Comparison of ENCODE assay signal across 20 cellular contexts in the genomic region with DNA sequence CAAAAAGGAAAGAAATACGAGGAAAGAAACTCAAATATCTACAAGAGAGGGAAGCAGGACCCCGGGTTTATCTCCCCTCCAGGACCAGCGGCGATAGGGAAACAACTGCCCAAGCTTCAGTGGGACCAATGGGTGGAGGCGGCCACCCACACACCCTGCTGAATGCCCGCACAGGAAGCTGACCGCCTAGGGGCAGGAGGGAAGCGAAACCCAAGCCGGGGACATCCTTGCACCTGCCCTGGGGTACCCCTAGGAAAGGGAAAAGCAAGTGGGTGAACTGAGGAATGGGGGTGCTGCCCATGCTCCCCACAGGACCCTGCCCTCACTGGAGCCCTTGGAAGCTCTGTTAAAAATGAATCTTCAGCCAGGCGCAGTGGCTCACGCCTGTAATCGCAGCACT. TPM values are rescaled to one million over a fixed set of nuclear protein-coding genes. Genes with fewer than 3 reads are reported as not detected.
DNase-seq lines count a peak whose midpoint lies in the region; ATAC-seq and TF ChIP-seq lines count a peak whose summit lies in the region.
"Had no signal": no experiment of that assay in that cellular context is flagged by ENCODE, and none has a peak within 500 bp of the region (broad histone marks: within the 10 kb centered on the region; RNA-seq: fewer than 3 reads in every experiment).

No MANE protein-coding gene starts in this region.

- peaks cover 13 to 36% (median 22%) of the 10 kb centered on the region in 4 donors for H3K4me1 ChIP-seq in upper lobe of left lung

- no peaks in the 10 kb centered on the region for H3K27me3 ChIP-seq in upper lobe of left lung
- no peaks in the 10 kb centered on the region for H3K27me3 ChIP-seq in WERI-Rb-1 (ENCODE audit: insufficient read depth, low read depth, severe bottlenecking)
- H3K27me3 ChIP-seq: gastrocnemius medialis, thyroid gland had no signal

- no peaks in the 10 kb centered on the region for H3K9me3 Mint-ChIP-seq in activated CD8-positive, alpha-beta T cell treated with anti-CD3 and anti-CD28 coated beads for 36 hours
- H3K9me3 Mint-ChIP-seq in activated CD8-positive, alpha-beta T cell treated with anti-CD3 and anti-CD28 coated beads, Interleukin-2, amount 10 ng/mL, durations not matched to agents 7 days and 5 days (ENCODE audit: insufficient read depth): no peaks in the 10 kb centered on the region
- H3K9me3 Mint-ChIP-seq in activated naive CD8-positive, alpha-beta T cell treated with anti-CD3 and anti-CD28 coated beads, Interleukin-2, amount 50 U/mL, for 24 hours: no peaks in the 10 kb centered on the region
- peaks cover 1% of the 10 kb centered on the region for H3K9me3 Mint-ChIP-seq in memory B cell
- H3K9me3 Mint-ChIP-seq: CD8-positive, alpha-beta memory T cell; immature natural killer cell had no signal

- H3K36me3 Mint-ChIP-seq in activated CD8-positive, alpha-beta T cell treated with anti-CD3 and anti-CD28 coated beads for 36 hours (ENCODE audit: low read depth): no peaks in the 10 kb centered on the region
- no peaks in the 10 kb centered on the region for H3K36me3 Mint-ChIP-seq in activated CD8-positive, alpha-beta T cell treated with anti-CD3 and anti-CD28 coated beads, Interleukin-2, amount 10 ng/mL, durations not matched to agents 7 days and 5 days (ENCODE audit: low read depth)
- H3K36me3 Mint-ChIP-seq in activated naive CD8-positive, alpha-beta T cell treated with anti-CD3 and anti-CD28 coated beads, Interleukin-2, amount 50 U/mL, for 24 hours (ENCODE audit: low read depth): no peaks in the 10 kb centered on the region
- no peaks in the 10 kb centered on the region for H3K36me3 Mint-ChIP-seq in memory B cell
- H3K36me3 Mint-ChIP-seq: CD8-positive, alpha-beta memory T cell; immature natural killer cell had no signal

- peaks cover 0 to 5% (median 2%) of the 10 kb centered on the region in 4 donors for H3K36me3 ChIP-seq in upper lobe of left lung
- H3K36me3 ChIP-seq in WERI-Rb-1: no peaks in the 10 kb centered on the region
- H3K36me3 ChIP-seq: thyroid gland had no signal

- no peak for TF ChIP-seq EP300 in upper lobe of left lung (IDR thresholded peaks at IDR 0.05)

- H3K27ac Mint-ChIP-seq in activated CD8-positive, alpha-beta T cell treated with anti-CD3 and anti-CD28 coated beads for 36 hours: peak overlapping the region; percentile 87
- no peak overlapping the region for H3K27ac Mint-ChIP-seq in activated CD8-positive, alpha-beta T cell treated with anti-CD3 and anti-CD28 coated beads, Interleukin-2, amount 10 ng/mL, durations not matched to agents 7 days and 5 days
- H3K27ac Mint-ChIP-seq in activated naive CD8-positive, alpha-beta T cell treated with anti-CD3 and anti-CD28 coated beads, Interleukin-2, amount 50 U/mL, for 24 hours: peak overlapping the region; percentile 86
- peak overlapping the region; percentile 95 for H3K27ac Mint-ChIP-seq in memory B cell
- H3K27ac Mint-ChIP-seq: progenitor cell of endocrine pancreas had no signal

- no peak for DNase-seq in activated CD8-positive, alpha-beta T cell treated with anti-CD3 and anti-CD28 coated beads for 36 hours
- no peak for DNase-seq in activated CD8-positive, alpha-beta T cell treated with anti-CD3 and anti-CD28 coated beads, Interleukin-2, amount 10 ng/mL, durations not matched to agents 7 days and 5 days
- DNase-seq in activated naive CD8-positive, alpha-beta T cell treated with anti-CD3 and anti-CD28 coated beads, Interleukin-2, amount 50 U/mL, for 24 hours: no peak
- DNase-seq in memory B cell (ENCODE audit: low spot score in 2 of 2) (no peak), upper lobe of left lung (peak in 1 of 2 donors; percentile 66), WERI-Rb-1 (no peak), NCI-H2107 treated with DMSO at 0.1 percent for 48 hours (lab: John Stamatoyannopoulos, UW; ENCODE audit: unreplicated experiment) (no peak)
- DNase-seq: activated CD8-positive, alpha-beta memory T cell treated with anti-CD3 and anti-CD28 coated beads, Interleukin-2, amount 50 U/mL, for 4 hours; CD8-positive, alpha-beta memory T cell; NCI-H1105 treated with DMSO at 0.1 percent for 48 hours; NCI-H2171 treated with DMSO at 0.1 percent for 48 hours had no signal

- H3K9me3 ChIP-seq in upper lobe of left lung: no peaks in the 10 kb centered on the region
- H3K9me3 ChIP-seq in WERI-Rb-1 (ENCODE audit: severe bottlenecking): no peaks in the 10 kb centered on the region
- H3K9me3 ChIP-seq: gastrocnemius medialis, mucosa of descending colon, thyroid gland had no signal

- no peak for ATAC-seq in activated CD8-positive, alpha-beta T cell treated with anti-CD3 and anti-CD28 coated beads for 36 hours
- ATAC-seq in activated CD8-positive, alpha-beta T cell treated with anti-CD3 and anti-CD28 coated beads, Interleukin-2, amount 10 ng/mL, durations not matched to agents 7 days and 5 days: no peak
- no peak for ATAC-seq in activated naive CD8-positive, alpha-beta T cell treated with anti-CD3 and anti-CD28 coated beads, Interleukin-2, amount 50 U/mL, for 24 hours
- no peak for ATAC-seq in memory B cell (ENCODE audit: low read depth)
- ATAC-seq in upper lobe of left lung (ENCODE audit: low FRiP score in 2 of 2): peak in 1 of 2 donors; percentile 17
- no peak for ATAC-seq in HG03139 (IDR thresholded peaks at IDR 0.05; ENCODE audit: unreplicated experiment)
- ATAC-seq: gastrocnemius medialis had no signal

- H3K27me3 Mint-ChIP-seq in activated CD8-positive, alpha-beta T cell treated with anti-CD3 and anti-CD28 coated beads for 36 hours: peaks cover 20% of the 10 kb centered on the region
- H3K27me3 Mint-ChIP-seq in activated CD8-positive, alpha-beta T cell treated with anti-CD3 and anti-CD28 coated beads, Interleukin-2, amount 10 ng/mL, durations not matched to agents 7 days and 5 days (ENCODE audit: low read depth): peaks cover 6% of the 10 kb centered on the region
- H3K27me3 Mint-ChIP-seq in activated naive CD8-positive, alpha-beta T cell treated with anti-CD3 and anti-CD28 coated beads, Interleukin-2, amount 50 U/mL, for 24 hours: peaks cover 23% of the 10 kb centered on the region
- H3K27me3 Mint-ChIP-seq in memory B cell: no peaks in the 10 kb centered on the region

- TF ChIP-seq CTCF in activated CD8-positive, alpha-beta T cell treated with anti-CD3 and anti-CD28 coated beads for 36 hours (IDR thresholded peaks at IDR 0.05): no peak
- TF ChIP-seq CTCF in upper lobe of left lung (IDR thresholded peaks at IDR 0.05): no peak
- no peak for TF ChIP-seq CTCF in WERI-Rb-1 (IDR thresholded peaks at IDR 0.05; ENCODE audit: low read depth, low read length)

- intact Hi-C loops in activated CD8-positive, alpha-beta T cell treated with anti-CD3 and anti-CD28 coated beads for 36 hours (cut with micrococcal nuclease): loop anchor here (5.0 to 10.0 kb wide), 2 partner anchors 229 to 271 kb away; no protein-coding TSS in a partner anchor

- TF ChIP-seq POLR2A in upper lobe of left lung (IDR thresholded peaks at IDR 0.05): no peak

- no peak overlapping the region for H3K4me3 Mint-ChIP-seq in activated CD8-positive, alpha-beta T cell treated with anti-CD3 and anti-CD28 coated beads for 36 hours
- no peak overlapping the region for H3K4me3 Mint-ChIP-seq in activated CD8-positive, alpha-beta T cell treated with anti-CD3 and anti-CD28 coated beads, Interleukin-2, amount 10 ng/mL, durations not matched to agents 7 days and 5 days
- H3K4me3 Mint-ChIP-seq in activated naive CD8-positive, alpha-beta T cell treated with anti-CD3 and anti-CD28 coated beads, Interleukin-2, amount 50 U/mL, for 24 hours: peak overlapping the region; percentile 69
- H3K4me3 Mint-ChIP-seq in memory B cell: peak overlapping the region; percentile 79

- H3K4me1 Mint-ChIP-seq in activated CD8-positive, alpha-beta T cell treated with anti-CD3 and anti-CD28 coated beads for 36 hours (ENCODE audit: low read depth): peaks cover 28% of the 10 kb centered on the region
- H3K4me1 Mint-ChIP-seq in activated CD8-positive, alpha-beta T cell treated with anti-CD3 and anti-CD28 coated beads, Interleukin-2, amount 10 ng/mL, durations not matched to agents 7 days and 5 days (ENCODE audit: low read depth): peaks cover 31% of the 10 kb centered on the region
- H3K4me1 Mint-ChIP-seq in activated naive CD8-positive, alpha-beta T cell treated with anti-CD3 and anti-CD28 coated beads, Interleukin-2, amount 50 U/mL, for 24 hours: peaks cover 42% of the 10 kb centered on the region
- H3K4me1 Mint-ChIP-seq in memory B cell: peaks cover 40% of the 10 kb centered on the region

- WGBS in upper lobe of left lung, 2 donors: 67% methylated on average over 12 of the region's 12 CpGs

- CTCF ChIA-PET in activated CD8-positive, alpha-beta T cell treated with anti-CD3 and anti-CD28 coated beads for 36 hours (lab: Charles Lee): interaction anchor here (0.7 to 1.9 kb wide), 4 partner anchors 10 to 229 kb away, joined by 3 to 7 read pairs (median 4); no protein-coding TSS in a partner anchor
- CTCF ChIA-PET in activated CD8-positive, alpha-beta T cell treated with anti-CD3 and anti-CD28 coated beads, Interleukin-2, amount 10 ng/mL, durations not matched to agents 7 days and 5 days (lab: Charles Lee): interaction anchor here (1.2 to 5.9 kb wide), 2 partner anchors 26 to 230 kb away, joined by 3 to 31 read pairs; no protein-coding TSS in a partner anchor

- H3K27ac ChIP-seq in upper lobe of left lung: peak overlapping the region; percentile 69 to 89 (median 76)
- no peak overlapping the region; the same call in 1 of the 2 replicates for H3K27ac ChIP-seq in WERI-Rb-1
- H3K27ac ChIP-seq: 22Rv1, GM23248, SK-N-MC had no signal

- H3K4me3 ChIP-seq in upper lobe of left lung (no peak overlapping the region), WERI-Rb-1 (ENCODE audit: low read depth, low read length) (no peak overlapping the region)
- H3K4me3 ChIP-seq: gastrocnemius medialis, GM23248, mucosa of descending colon, SK-N-MC, thyroid gland had no signal

- POLR2A ChIA-PET in activated CD8-positive, alpha-beta T cell treated with anti-CD3 and anti-CD28 coated beads for 36 hours (lab: Charles Lee): interaction anchor here (0.7 to 1.4 kb wide), 3 partner anchors 17 to 46 kb away, joined by 3 to 5 read pairs (median 3); no protein-coding TSS in a partner anchor
- POLR2A ChIA-PET in activated CD8-positive, alpha-beta T cell treated with anti-CD3 and anti-CD28 coated beads, Interleukin-2, amount 10 ng/mL, durations not matched to agents 7 days and 5 days (lab: Charles Lee): interaction anchor here (2.3 kb wide), 1 partner anchor 96 kb away, joined by 6 read pairs; a partner anchor contains a TSS

RNA-seq across cellular contexts. Expression of a gene that starts 27.6 kb away (rescaled TPM):
- total RNA-seq in activated CD8-positive, alpha-beta T cell treated with anti-CD3 and anti-CD28 coated beads for 36 hours: under 1 TPM in 1 of 2 experiments, not detected in 1; 0.22 TPM
- under 1 TPM; 0.34 to 0.68 TPM for total RNA-seq in activated CD8-positive, alpha-beta T cell treated with anti-CD3 and anti-CD28 coated beads, Interleukin-2, amount 10 ng/mL, durations not matched to agents 7 days and 5 days
- 100 to 1,000 TPM in 1 of 6 donors, 10 to 100 TPM in 5; 22.0 to 306 (median 77.9) TPM for total RNA-seq in upper lobe of left lung

RNA-seq across cellular contexts. Expression of a gene that starts 46.6 kb away (rescaled TPM):
- total RNA-seq in activated CD8-positive, alpha-beta T cell treated with anti-CD3 and anti-CD28 coated beads for 36 hours: 100 to 1,000 TPM; 318 to 319 TPM
- total RNA-seq in activated CD8-positive, alpha-beta T cell treated with anti-CD3 and anti-CD28 coated beads, Interleukin-2, amount 10 ng/mL, durations not matched to agents 7 days and 5 days: 100 to 1,000 TPM; 275 to 287 TPM
- 10 to 100 TPM in 5 of 6 donors, 1 to 10 TPM in 1; 9.8 to 34.4 (median 20.2) TPM for total RNA-seq in upper lobe of left lung

RNA-seq across cellular contexts. Expression of a gene that starts 53.6 kb away (rescaled TPM):
- 10 to 100 TPM; 16.2 to 20.0 TPM for total RNA-seq in activated CD8-positive, alpha-beta T cell treated with anti-CD3 and anti-CD28 coated beads for 36 hours
- total RNA-seq in activated CD8-positive, alpha-beta T cell treated with anti-CD3 and anti-CD28 coated beads, Interleukin-2, amount 10 ng/mL, durations not matched to agents 7 days and 5 days: 10 to 100 TPM; 17.8 to 22.3 TPM
- 100 to 1,000 TPM in 2 of 6 donors, 10 to 100 TPM in 4; 79.2 to 194 (median 94.6) TPM for total RNA-seq in upper lobe of left lung

Comparison
In these comparisons a context has a peak if more than half of its experiments do, and no peak if none do; other contexts are left out.
1. H3K4me3 Mint-ChIP-seq: peak in activated naive CD8-positive, alpha-beta T cell treated with anti-CD3 and anti-CD28 coated beads, Interleukin-2, amount 50 U/mL, for 24 hours (single experiment) and memory B cell (single experiment); none in activated CD8-positive, alpha-beta T cell treated with anti-CD3 and anti-CD28 coated beads for 36 hours (single experiment) and activated CD8-positive, alpha-beta T cell treated with anti-CD3 and anti-CD28 coated beads, Interleukin-2, amount 10 ng/mL, durations not matched to agents 7 days and 5 days (single experiment).
2. RNA of a gene that starts 27.6 kb away (total RNA-seq): 22.0 to 306 TPM in upper lobe of left lung; 0.34 to 0.68 TPM in activated CD8-positive, alpha-beta T cell treated with anti-CD3 and anti-CD28 coated beads, Interleukin-2, amount 10 ng/mL, durations not matched to agents 7 days and 5 days and 0.22 TPM in activated CD8-positive, alpha-beta T cell treated with anti-CD3 and anti-CD28 coated beads for 36 hours; every median in the first group is over 10 times any median in the second.
3. RNA of a gene that starts 46.6 kb away (total RNA-seq): 318 to 319 TPM in activated CD8-positive, alpha-beta T cell treated with anti-CD3 and anti-CD28 coated beads for 36 hours and 275 to 287 TPM in activated CD8-positive, alpha-beta T cell treated with anti-CD3 and anti-CD28 coated beads, Interleukin-2, amount 10 ng/mL, durations not matched to agents 7 days and 5 days; 9.8 to 34.4 TPM in upper lobe of left lung; every median in the first group is over 4 times any median in the second.